In the genomic region with DNA sequence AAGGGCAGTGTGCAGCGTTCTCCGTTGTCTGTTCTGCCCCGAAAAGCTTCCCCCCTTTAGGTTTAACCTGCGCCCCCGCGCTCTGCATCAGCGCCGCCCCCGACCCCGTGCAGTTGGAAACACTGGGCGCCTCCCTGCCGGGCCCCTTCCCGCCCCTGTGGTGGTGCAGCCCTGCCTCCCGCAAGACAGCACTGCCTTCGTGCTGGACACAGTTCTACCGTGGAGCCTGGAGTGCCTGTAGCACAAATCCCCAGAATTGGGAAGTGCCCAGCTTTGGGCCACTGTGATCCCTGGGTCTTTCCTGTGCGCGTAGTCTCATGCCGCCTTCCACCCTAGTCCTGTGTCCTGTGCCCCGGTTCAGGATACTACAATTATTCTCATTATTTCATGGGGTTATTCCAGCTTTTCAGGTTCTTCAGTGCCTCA, we compare ENCODE assay signal across 8 cellular contexts. TPM values are rescaled to one million over a fixed set of nuclear protein-coding genes. Genes with fewer than 3 reads are reported as not detected.
DNase-seq lines count a peak whose midpoint lies in the region; ATAC-seq and TF ChIP-seq lines count a peak whose summit lies in the region.
"Not testable (repeated sequence)": the region's sequence is repeated elsewhere in the genome, so short reads cannot be mapped to it uniquely, and the experiment has no call there.

No MANE protein-coding gene starts in this region.

- H3K4me1 Mint-ChIP-seq in T-helper 2 cell treated with Interferon-gamma antibody and Interleukin-4, amounts not matched to agents 5 μg/mL and 100 μg/mL, for 36 hours (ENCODE audit: low read depth): peaks cover 29% of the 10 kb centered on the region
- peaks cover 35% of the 10 kb centered on the region for H3K4me1 Mint-ChIP-seq in activated T-cell treated with anti-CD3 and anti-CD28 coated beads, Interleukin-2, amount 50 U/mL, for 4 hours (ENCODE audit: low read depth)
- H3K4me1 Mint-ChIP-seq in central memory CD8-positive, alpha-beta T cell: not testable (repeated sequence)
- H3K4me1 Mint-ChIP-seq in nephron progenitor cell: peaks cover 15% of the 10 kb centered on the region

- H3K27ac ChIP-seq in tibial artery: not testable (repeated sequence)

- H3K4me3 ChIP-seq in iPS-11a (ENCODE audit: low read depth, low read length) (peak overlapping the region; percentile 4), tibial artery (peak overlapping the region; percentile 30 to 55)

- intact Hi-C loops in tibial artery (cut with DNase I; ENCODE audit: low total_unique reads): not testable (repeated sequence)

- H3K27ac Mint-ChIP-seq in T-helper 2 cell treated with Interferon-gamma antibody and Interleukin-4, amounts not matched to agents 5 μg/mL and 100 μg/mL, for 36 hours: peak overlapping the region; percentile 75
- H3K27ac Mint-ChIP-seq in central memory CD8-positive, alpha-beta T cell (ENCODE audit: low read depth); nephron progenitor cell: not testable (repeated sequence)

- not testable (repeated sequence) for H3K27me3 ChIP-seq in tibial artery

- ATAC-seq in activated T-cell treated with anti-CD3 and anti-CD28 coated beads, Interleukin-2, amount 50 U/mL, for 4 hours; central memory CD8-positive, alpha-beta T cell (replicated peaks; ENCODE audit: extremely low read depth, poor library complexity, severe bottlenecking): not testable (repeated sequence)

- H3K36me3 Mint-ChIP-seq in T-helper 2 cell treated with Interferon-gamma antibody and Interleukin-4, amounts not matched to agents 5 μg/mL and 100 μg/mL, for 36 hours (ENCODE audit: low read depth): peaks cover 16% of the 10 kb centered on the region
- H3K36me3 Mint-ChIP-seq in activated T-cell treated with anti-CD3 and anti-CD28 coated beads, Interleukin-2, amount 50 U/mL, for 4 hours (ENCODE audit: insufficient read depth); central memory CD8-positive, alpha-beta T cell (ENCODE audit: insufficient read depth); nephron progenitor cell (ENCODE audit: low read depth): not testable (repeated sequence)

- H3K4me1 ChIP-seq in tibial artery: not testable (repeated sequence)

- H3K36me3 ChIP-seq in tibial artery: peaks cover 0 to 15% (median 8%) of the 10 kb centered on the region in 3 donors

- not testable (repeated sequence) for H3K27me3 Mint-ChIP-seq in T-helper 2 cell treated with Interferon-gamma antibody and Interleukin-4, amounts not matched to agents 5 μg/mL and 100 μg/mL, for 36 hours (ENCODE audit: low read depth); activated T-cell treated with anti-CD3 and anti-CD28 coated beads, Interleukin-2, amount 50 U/mL, for 4 hours (ENCODE audit: low read depth); central memory CD8-positive, alpha-beta T cell
- peaks cover 12% of the 10 kb centered on the region for H3K27me3 Mint-ChIP-seq in nephron progenitor cell (ENCODE audit: low read depth, poor library complexity)

- not testable (repeated sequence) for H3K9me3 Mint-ChIP-seq in T-helper 2 cell treated with Interferon-gamma antibody and Interleukin-4, amounts not matched to agents 5 μg/mL and 100 μg/mL, for 36 hours; activated T-cell treated with anti-CD3 and anti-CD28 coated beads, Interleukin-2, amount 50 U/mL, for 4 hours; central memory CD8-positive, alpha-beta T cell; nephron progenitor cell

- not testable (repeated sequence) for TF ChIP-seq CTCF in nephron progenitor cell (IDR thresholded peaks at IDR 0.05); tibial artery (IDR thresholded peaks at IDR 0.05)

- not testable (repeated sequence) for H3K9me3 ChIP-seq in tibial artery

- peak overlapping the region; percentile 58 for H3K4me3 Mint-ChIP-seq in T-helper 2 cell treated with Interferon-gamma antibody and Interleukin-4, amounts not matched to agents 5 μg/mL and 100 μg/mL, for 36 hours
- H3K4me3 Mint-ChIP-seq in activated T-cell treated with anti-CD3 and anti-CD28 coated beads, Interleukin-2, amount 50 U/mL, for 4 hours: peak overlapping the region; percentile 69
- peak overlapping the region; percentile 75 for H3K4me3 Mint-ChIP-seq in central memory CD8-positive, alpha-beta T cell
- peak overlapping the region; percentile 82 for H3K4me3 Mint-ChIP-seq in nephron progenitor cell

- peak; percentile 22 for DNase-seq in ELF-1 (ENCODE audit: low read depth, low spot score)
- DNase-seq in T-helper 2 cell treated with Interferon-gamma antibody and Interleukin-4, amounts not matched to agents 5 μg/mL and 100 μg/mL, for 36 hours (ENCODE audit: low spot score): peak; percentile 81
- peak; percentile 60 for DNase-seq in activated T-cell treated with anti-CD3 and anti-CD28 coated beads, Interleukin-2, amount 50 U/mL, for 4 hours
- DNase-seq in central memory CD8-positive, alpha-beta T cell (ENCODE audit: low spot score in 2 of 2); tibial artery: not testable (repeated sequence)
- DNase-seq in nephron progenitor cell: peak; percentile 35
- peak; percentile 53 to 58 for DNase-seq in stimulated activated CD4-positive, alpha-beta T cell treated with anti-CD3 and anti-CD28 coated beads, Interleukin-2, amount 100 ng/mL, for 48 hours

RNA-seq across cellular contexts. Expression of gene TNK2, which starts 47.1 kb away (rescaled TPM):
- 10 to 100 TPM; 33.3 to 41.2 (median 40.7) TPM for total RNA-seq in activated T-cell treated with anti-CD3 and anti-CD28 coated beads, Interleukin-2, amount 50 U/mL, for 4 hours
